In the genomic region with DNA sequence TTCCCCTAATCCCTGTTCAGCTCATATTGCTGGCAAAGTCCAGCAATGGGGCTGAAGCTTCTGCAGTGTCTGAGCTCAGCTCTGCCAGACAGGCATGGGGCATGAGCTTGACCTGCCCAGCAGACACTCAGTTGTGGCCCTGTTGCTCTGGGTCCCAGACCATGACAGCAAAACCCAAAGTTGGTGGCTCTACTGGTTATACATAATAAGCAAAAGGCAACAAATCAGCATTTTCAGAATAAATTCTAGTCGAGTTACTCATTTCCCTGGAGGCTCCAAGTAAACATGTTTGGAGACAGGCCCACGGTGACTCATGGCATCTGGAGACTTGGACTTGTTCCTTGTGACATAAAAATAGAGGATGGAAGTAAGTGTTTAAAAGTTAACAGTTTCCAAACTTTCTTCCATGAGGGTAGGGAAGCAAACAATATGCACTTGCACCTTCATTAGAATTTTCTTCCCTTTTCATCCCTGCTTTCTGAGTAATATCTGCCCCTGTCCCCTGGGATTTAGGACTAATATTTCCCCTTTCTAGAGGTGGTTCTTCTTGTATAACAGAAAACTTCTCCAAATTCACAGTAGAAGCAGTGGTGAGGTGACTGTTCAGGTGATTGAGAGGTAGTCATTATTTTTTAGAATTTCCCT, we compare ENCODE assay signal across 8 cellular contexts.
DNase-seq lines count a peak whose midpoint lies in the region; ATAC-seq and TF ChIP-seq lines count a peak whose summit lies in the region.

No MANE protein-coding gene starts in this region.

- no peak for TF ChIP-seq CTCF in prostate gland (IDR thresholded peaks at IDR 0.05)

- WGBS in prostate gland: 22% methylated on average over 2 of the region's 2 CpGs

- no peaks in the 10 kb centered on the region for H3K9me3 ChIP-seq in prostate gland

- in situ Hi-C loops in Caki2 (cut with HindIII; ENCODE audit: low pct_unique_long_range_greater_than_20kb, low sequenced_read_pairs): no loop called here

- no peaks in the 10 kb centered on the region for H3K36me3 ChIP-seq in prostate gland

- DNase-seq in Caki2 (ENCODE audit: low read depth) (peak; percentile 85), SW480 (ENCODE audit: low spot score) (peak; percentile 12), globus pallidus (ENCODE audit: low spot score) (peak; percentile 44), prostate gland (ENCODE audit: low spot score) (peak; percentile 64), NCI-H1092 treated with DMSO at 0.1 percent for 48 hours (lab: John Stamatoyannopoulos, UW) (no peak)

- intact Hi-C loops in prostate gland (cut with DNase I): no loop called here

- no peak overlapping the region for H3K4me3 ChIP-seq in prostate gland

- ATAC-seq in GM21717 (IDR thresholded peaks at IDR 0.05; ENCODE audit: unreplicated experiment): no peak
- no peak for ATAC-seq in GM19463 (IDR thresholded peaks at IDR 0.05; ENCODE audit: unreplicated experiment)
- no peak for ATAC-seq in HG03442 (IDR thresholded peaks at IDR 0.05; ENCODE audit: unreplicated experiment)

- H3K27me3 ChIP-seq in prostate gland (replicated peaks; ENCODE audit: insufficient read depth): no peaks in the 10 kb centered on the region

- no peak for TF ChIP-seq POLR2A in prostate gland (IDR thresholded peaks at IDR 0.05)

- H3K27ac ChIP-seq in prostate gland: peak overlapping the region; percentile 29 to 60

- H3K4me1 ChIP-seq in prostate gland (replicated peaks): no peaks in the 10 kb centered on the region
